In the genomic region with DNA sequence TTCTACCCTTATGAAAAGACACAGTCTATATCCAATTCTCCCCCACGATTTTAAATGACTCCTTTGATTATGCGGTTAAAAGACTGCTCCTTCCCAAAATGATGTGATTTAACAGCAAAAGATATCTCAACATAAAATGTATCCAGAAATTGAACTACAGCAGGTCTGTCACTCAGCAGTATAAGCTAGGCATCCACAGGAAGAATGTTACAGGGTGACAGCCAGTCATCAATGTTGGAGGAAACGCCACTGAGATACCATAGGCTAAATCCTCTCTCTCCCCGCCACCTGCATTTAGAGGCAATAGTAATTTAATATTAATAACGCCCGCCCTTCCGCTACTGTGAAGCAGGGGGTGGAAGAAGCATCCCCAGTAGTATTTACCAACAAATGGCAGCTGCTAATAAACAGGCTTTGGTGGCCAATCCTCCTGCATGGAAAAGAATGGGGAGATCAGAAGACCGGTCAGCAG, we compare ENCODE assay signal across 1 cellular context.
TF ChIP-seq lines count a peak whose summit lies in the region.

No MANE protein-coding gene starts in this region.

TF ChIP-seq in WTC11, 78 proteins besides CTCF, POLR2A, EP300 and RAD21 (continued from another document):
- TF ChIP-seq, protein P1, sequence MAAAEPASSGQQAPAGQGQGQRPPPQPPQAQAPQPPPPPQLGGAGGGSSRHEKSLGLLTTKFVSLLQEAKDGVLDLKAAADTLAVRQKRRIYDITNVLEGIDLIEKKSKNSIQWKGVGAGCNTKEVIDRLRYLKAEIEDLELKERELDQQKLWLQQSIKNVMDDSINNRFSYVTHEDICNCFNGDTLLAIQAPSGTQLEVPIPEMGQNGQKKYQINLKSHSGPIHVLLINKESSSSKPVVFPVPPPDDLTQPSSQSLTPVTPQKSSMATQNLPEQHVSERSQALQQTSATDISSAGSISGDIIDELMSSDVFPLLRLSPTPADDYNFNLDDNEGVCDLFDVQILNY (CRISPR knock-in tag; IDR thresholded peaks at IDR 0.05): no peak
- TF ChIP-seq ZNF396 (CRISPR knock-in tag; IDR thresholded peaks at IDR 0.05; ENCODE audit: borderline replicate concordance): no peak
- TF ChIP-seq HMGA2 (CRISPR knock-in tag; IDR thresholded peaks at IDR 0.05): no peak
- no peak for TF ChIP-seq ZNF219 (CRISPR knock-in tag; IDR thresholded peaks at IDR 0.05; ENCODE audit: borderline replicate concordance)
- TF ChIP-seq TEAD4 (CRISPR knock-in tag; IDR thresholded peaks at IDR 0.05): no peak
- TF ChIP-seq FOXK1 (CRISPR knock-in tag; IDR thresholded peaks at IDR 0.05): no peak
